ENCODE assay signal across 9 cellular contexts in genomic region chr3:194584866-194585265, GRCh38. TPM values are rescaled to one million over a fixed set of nuclear protein-coding genes. Genes with fewer than 3 reads are reported as not detected.
A peak's percentile ranks its signal among the peaks of the same experiment; 100 is the strongest.
DNase-seq lines count a peak whose midpoint lies in the region; ATAC-seq and TF ChIP-seq lines count a peak whose summit lies in the region.
"Had no signal": no experiment of that assay in that cellular context is flagged by ENCODE, and none has a peak within 500 bp of the region (broad histone marks: within the 10 kb centered on the region; RNA-seq: fewer than 3 reads in every experiment).

No MANE protein-coding gene starts in this region.

- H3K4me3 ChIP-seq in IMR-90 (ENCODE audit: insufficient read depth, low read depth, low read length) (no peak overlapping the region), adipocyte (ENCODE audit: low read length) (peak overlapping the region; percentile 93), right lobe of liver (peak overlapping the region; percentile 70 to 96 (median 85))

- H2BK15ac ChIP-seq in IMR-90 (ENCODE audit: low read depth, low read length) = no peak overlapping the region; the same call in 2 of the 3 replicates

- no peak overlapping the region; the same call in 1 of the 2 replicates for H3K56ac ChIP-seq in IMR-90 (ENCODE audit: extremely low read depth, insufficient read depth, low read length)

- no peak overlapping the region for H4K5ac ChIP-seq in IMR-90 (ENCODE audit: low read depth, low read length)

- CTCF ChIA-PET in IMR-90 (lab: Yijun Ruan, JAX) = no interaction called here

- no peak overlapping the region for H3K18ac ChIP-seq in IMR-90 (ENCODE audit: low read depth, low read length)

- no peak overlapping the region; a peak in 2 of 4 replicates for H4K8ac ChIP-seq in IMR-90 (ENCODE audit: low read depth in 2 of 2, low read length in 2 of 2)

- peaks cover 18 to 60% of the 10 kb centered on the region in 2 experiments for H3K79me1 ChIP-seq in IMR-90 (ENCODE audit: low read depth in 1 of 2, low read length in 2 of 2)

- no peak for TF ChIP-seq RAD21 in IMR-90 (IDR thresholded peaks at IDR 0.05; ENCODE audit: low read length)

- H2BK120ac ChIP-seq in IMR-90 (ENCODE audit: low read depth, low read length) = no peak overlapping the region

- POLR2A ChIA-PET in IMR-90 (lab: Charles Lee; ENCODE audit: unreplicated experiment) = interaction anchor here (0.5 kb wide), 1 partner anchor 122 kb away, joined by 5 read pairs; no protein-coding TSS in a partner anchor

- H3K36me3 ChIP-seq in IMR-90 (ENCODE audit: control insufficient read depth, insufficient read depth, low read length) (peaks cover 15% of the 10 kb centered on the region), adipocyte (ENCODE audit: control insufficient read depth, insufficient read depth, low read length, severe bottlenecking) (peaks cover 3% of the 10 kb centered on the region), right lobe of liver (no peaks in the 10 kb centered on the region)

- H3K9me1 ChIP-seq in IMR-90 (ENCODE audit: insufficient read depth, low read length) = peaks cover 24% of the 10 kb centered on the region

- DNase-seq in AML-193 (lab: John Stamatoyannopoulos, UW) (peak; percentile 31 to 36), IMR-90 (peak; percentile 61), adipocyte (ENCODE audit: low read depth) (no peak), right lobe of liver (no peak), NCI-H510A treated with DMSO at 0.1 percent for 48 hours (lab: John Stamatoyannopoulos, UW) (no peak), NCI-H2107 treated with DMSO at 0.1 percent for 48 hours (lab: John Stamatoyannopoulos, UW; ENCODE audit: unreplicated experiment) (no peak), hepatic stellate cell (ENCODE audit: low spot score) (no peak), GM20000 (ENCODE audit: low spot score) (no peak)
- DNase-seq: activated effector memory CD4-positive, alpha-beta T cell treated with anti-CD3 and anti-CD28 coated beads, Interleukin-2, amount 50 U/mL, for 16 hours had no signal

- no peak for TF ChIP-seq CTCF in IMR-90 (conservative IDR thresholded peaks at IDR 0.05; ENCODE audit: low read depth, low read length)
- TF ChIP-seq CTCF in right lobe of liver (IDR thresholded peaks at IDR 0.05) = no peak
- TF ChIP-seq CTCF in GM20000 (IDR thresholded peaks at IDR 0.05; ENCODE audit: extremely low read depth, missing control alignments) = no peak

- H3K27ac ChIP-seq in IMR-90 (ENCODE audit: insufficient read depth, low read length) (no peak overlapping the region), right lobe of liver (peak overlapping the region; percentile 81 to 88 (median 85))

- no peaks in the 10 kb centered on the region for H4K20me1 ChIP-seq in IMR-90 (ENCODE audit: insufficient read depth, low read length)

- H3K14ac ChIP-seq in IMR-90 (replicated peaks; ENCODE audit: low read depth, low read length) = no peak overlapping the region

- H2BK20ac ChIP-seq in IMR-90 (ENCODE audit: low read depth, low read length) = no peak overlapping the region

- WGBS in IMR-90 (ENCODE audit: extremely low coverage in 2 of 2, insufficient read length in 1 of 2), 2 experiments = no CpG with 5 or more reads among the region's 1 CpG
- WGBS in right lobe of liver (ENCODE audit: insufficient coverage, low coverage, low lambda C conversion rate, missing lambda C conversion rate) = 85% methylated on average over 1 of the region's 1 CpG

- peak overlapping the region; percentile 20; the same call in 1 of the 2 replicates for H2AK5ac ChIP-seq in IMR-90 (ENCODE audit: low read depth, low read length)

- no peak overlapping the region for H2AK9ac ChIP-seq in IMR-90 (replicated peaks; ENCODE audit: low read depth, low read length, poor library complexity)

- H3K23ac ChIP-seq in IMR-90 (ENCODE audit: low read depth, low read length) = no peak overlapping the region

- intact Hi-C loops in IMR-90 (cut with micrococcal nuclease) (no loop called here), right lobe of liver (cut with DNase I) (loop anchor here in 1 of 2 donors (5.0 kb wide), 1 partner anchor 108 kb away; no protein-coding TSS in a partner anchor)

- no peak overlapping the region for H2AFZ ChIP-seq in IMR-90 (replicated peaks; ENCODE audit: low read length, poor library complexity)

- peak overlapping the region; percentile 94 for H2BK5ac ChIP-seq in IMR-90 (ENCODE audit: low read depth, low read length, poor library complexity, severe bottlenecking)

- no peak overlapping the region for H3K4ac ChIP-seq in IMR-90 (ENCODE audit: low read depth, low read length)

- dilution Hi-C loops in IMR-90 (cut with HindIII; ENCODE audit: low sequenced_read_pairs, unreplicated experiment) = no loop called here

- in situ Hi-C loops in IMR-90 (cut with MboI; ENCODE audit: low sequenced_read_pairs) = loop anchor here (5.0 kb wide), 1 partner anchor 103 kb away; no protein-coding TSS in a partner anchor

- no peak overlapping the region for H3K9ac ChIP-seq in IMR-90 (ENCODE audit: low read depth, low read length)
- H3K9ac ChIP-seq in adipocyte (ENCODE audit: low read length) = peak overlapping the region; percentile 96

- H3K9me3 ChIP-seq in IMR-90 (ENCODE audit: control insufficient read depth, insufficient read depth, low read length) = no peaks in the 10 kb centered on the region
- H3K9me3 ChIP-seq in adipocyte (ENCODE audit: control insufficient read depth, low read length) = no peaks in the 10 kb centered on the region
- no peaks in the 10 kb centered on the region for H3K9me3 ChIP-seq in right lobe of liver

- no peak; the same call in 1 of the 2 replicates for TF ChIP-seq POLR2A in IMR-90 (IDR thresholded peaks at IDR 0.05; ENCODE audit: low read depth, low read length)
- TF ChIP-seq POLR2A in right lobe of liver (IDR thresholded peaks at IDR 0.05) = no peak

- H3K4me1 ChIP-seq in IMR-90 (ENCODE audit: control insufficient read depth, insufficient read depth, low read length) (no peaks in the 10 kb centered on the region; the same call in 1 of the 2 replicates), adipocyte (ENCODE audit: control insufficient read depth, insufficient read depth, low read length) (peaks cover 22% of the 10 kb centered on the region), right lobe of liver (peaks cover 0 to 9% (median 0%) of the 10 kb centered on the region in 4 donors)

- peak overlapping the region; percentile 87; the same call in 1 of the 2 replicates for H3K4me2 ChIP-seq in IMR-90 (ENCODE audit: low read depth, low read length)

- no peak overlapping the region for H4K91ac ChIP-seq in IMR-90 (ENCODE audit: insufficient read depth, low read depth, low read length)

- ATAC-seq in IMR-90 (ENCODE audit: low read depth) = no peak
- peak in 1 of 4 donors; percentile 8 for ATAC-seq in right lobe of liver

- no peaks in the 10 kb centered on the region for H3K27me3 ChIP-seq in IMR-90 (ENCODE audit: control insufficient read depth, insufficient read depth, low read length)
- no peaks in the 10 kb centered on the region for H3K27me3 ChIP-seq in adipocyte (replicated peaks; ENCODE audit: control insufficient read depth, insufficient read depth, low read length)
- H3K27me3 ChIP-seq in right lobe of liver = no peaks in the 10 kb centered on the region

- no TSS peak for BruUV-seq in IMR-90 (replicated peaks; lab: Mats Ljungman, UMichigan)

TF ChIP-seq in IMR-90, 13 proteins besides CTCF, POLR2A, EP300 and RAD21:
- TF ChIP-seq SMC3 (IDR thresholded peaks at IDR 0.05; ENCODE audit: low read depth, low read length) = no peak
- no peak for TF ChIP-seq MAFK (IDR thresholded peaks at IDR 0.05; ENCODE audit: low read depth, low read length)
- no peak for TF ChIP-seq ELK1 (IDR thresholded peaks at IDR 0.05; ENCODE audit: borderline replicate concordance, low read depth, low read length)
- TF ChIP-seq BHLHE40 (IDR thresholded peaks at IDR 0.05; ENCODE audit: low read depth, low read length) = no peak
- TF ChIP-seq FOS (IDR thresholded peaks at IDR 0.05; ENCODE audit: low read depth, low read length) = no peak
- TF ChIP-seq MXI1 (IDR thresholded peaks at IDR 0.05; ENCODE audit: borderline replicate concordance, low read depth, low read length) = no peak
- TF ChIP-seq RCOR1 (IDR thresholded peaks at IDR 0.05; ENCODE audit: insufficient replicate concordance, low read length) = no peak
- no peak for TF ChIP-seq NFE2L2 (IDR thresholded peaks at IDR 0.05; ENCODE audit: low read depth, low read length)
- no peak for TF ChIP-seq CEBPB (IDR thresholded peaks at IDR 0.05; ENCODE audit: low read depth, low read length)
- no peak for TF ChIP-seq RFX5 (IDR thresholded peaks at IDR 0.05; ENCODE audit: low read depth, low read length)
- no peak for TF ChIP-seq CHD1 (IDR thresholded peaks at IDR 0.05; ENCODE audit: low read depth, low read length)
- TF ChIP-seq MAZ (IDR thresholded peaks at IDR 0.05; ENCODE audit: borderline replicate concordance, low read depth, low read length) = no peak
- no peak for TF ChIP-seq USF2 (IDR thresholded peaks at IDR 0.05; ENCODE audit: low read depth, low read length)

RNA-seq across cellular contexts. Expression of gene TMEM44, which starts 48.4 kb away (rescaled TPM):
- total RNA-seq in IMR-90 (2012; rRNA removed) (7.8 and 9.7 TPM in 2 replicates), right lobe of liver (1 to 10 TPM; 2.2 to 6.8 (median 4.2) TPM)
- polyA plus RNA-seq in IMR-90 (2012; rRNA removed) = 22.4 and 24.2 TPM in 2 replicates
- 13.9 and 18.1 TPM in 2 replicates for polyA plus RNA-seq in IMR-90 (2012; cell fraction: cytosol; rRNA removed)
- 104 and 111 TPM in 2 replicates for polyA plus RNA-seq in IMR-90 (2012; cell fraction: nucleus; rRNA removed; ENCODE audit: low replicate concordance)

Comparison
In these comparisons a context has a peak if more than half of its experiments do, and no peak if none do; other contexts are left out.
1. DNase-seq: peak in AML-193 (2 of 2) and IMR-90 (single experiment); none in adipocyte (single experiment), right lobe of liver (0 of 3), NCI-H510A treated with DMSO at 0.1 percent for 48 hours (single experiment), NCI-H2107 treated with DMSO at 0.1 percent for 48 hours (single experiment), hepatic stellate cell (single experiment) and GM20000 (single experiment).